ENCODE assay signal across 8 cellular contexts in genomic region chr6:33205172-33206026, GRCh38. TPM values are rescaled to one million over a fixed set of nuclear protein-coding genes. Genes with fewer than 3 reads are reported as not detected.
DNase-seq lines count a peak whose midpoint lies in the region; ATAC-seq and TF ChIP-seq lines count a peak whose summit lies in the region.

No MANE protein-coding gene starts in this region.

- H3K4me1 ChIP-seq in Peyer's patch, result peaks cover 0 to 46% (median 23%) of the 10 kb centered on the region in 4 donors
- peaks cover 28 to 38% of the 10 kb centered on the region in 2 donors for H3K4me1 ChIP-seq in naive thymus-derived CD4-positive, alpha-beta T cell (ENCODE audit: control insufficient read depth in 2 of 2, insufficient read depth in 2 of 2, low read length in 2 of 2)

- peaks cover 0 to 1% (median 0%) of the 10 kb centered on the region in 11 donors for H3K9me3 Mint-ChIP-seq in naive thymus-derived CD4-positive, alpha-beta T cell

- peak; percentile 57 for DNase-seq in NCI-H748 (lab: John Stamatoyannopoulos, UW; ENCODE audit: unreplicated experiment)
- no peak for DNase-seq in NCI-H748 treated with DMSO at 0.1 percent for 48 hours (lab: John Stamatoyannopoulos, UW)
- no peak for DNase-seq in Peyer's patch
- DNase-seq in choroid plexus epithelial cell (ENCODE audit: low read depth), result peak; percentile 64
- peak in 1 of 9 donors; percentile 55 for DNase-seq in naive thymus-derived CD4-positive, alpha-beta T cell
- DNase-seq in NCI-H1436 treated with DMSO at 0.1 percent for 48 hours (lab: John Stamatoyannopoulos, UW), result no peak
- DNase-seq in retina, result no peak

- TF ChIP-seq CTCF in Peyer's patch (IDR thresholded peaks at IDR 0.05) (no peak), choroid plexus epithelial cell (conservative IDR thresholded peaks at IDR 0.05; ENCODE audit: low read depth, low read length) (no peak)

- POLR2A ChIA-PET in naive thymus-derived CD4-positive, alpha-beta T cell (lab: Charles Lee), result interaction anchor here (0.8 to 2.4 kb wide), 5 partner anchors 44 to 1541 kb away, joined by 3 to 14 read pairs (median 3); partner anchors contain the start of genes GPANK1, RGL2 and ZBTB22

- peaks cover 7 to 37% (median 19%) of the 10 kb centered on the region in 5 donors for H3K36me3 Mint-ChIP-seq in naive thymus-derived CD4-positive, alpha-beta T cell

- no peaks in the 10 kb centered on the region for H3K27me3 ChIP-seq in Peyer's patch
- H3K27me3 ChIP-seq in naive thymus-derived CD4-positive, alpha-beta T cell (ENCODE audit: control insufficient read depth in 2 of 2, insufficient read depth in 2 of 2, low read length in 2 of 2), result no peaks in the 10 kb centered on the region

- peak overlapping the region; percentile 72 to 84 (median 77) for H3K27ac ChIP-seq in Peyer's patch
- peak overlapping the region; percentile 89 for H3K27ac ChIP-seq in naive thymus-derived CD4-positive, alpha-beta T cell (ENCODE audit: low read depth, low read length)

- H3K4me3 ChIP-seq in Peyer's patch, result peak overlapping the region; percentile 74 to 84 (median 83)
- peak overlapping the region; percentile 78 for H3K4me3 ChIP-seq in choroid plexus epithelial cell (ENCODE audit: low read depth, low read length)
- H3K4me3 ChIP-seq in naive thymus-derived CD4-positive, alpha-beta T cell (ENCODE audit: low read length), result peak overlapping the region; percentile 89

- H3K36me3 ChIP-seq in Peyer's patch, result peaks cover 0 to 26% (median 0%) of the 10 kb centered on the region in 3 donors
- peaks cover 0 to 41% (median 10%) of the 10 kb centered on the region in 3 experiments for H3K36me3 ChIP-seq in naive thymus-derived CD4-positive, alpha-beta T cell (ENCODE audit: control insufficient read depth in 2 of 3, insufficient read depth in 3 of 3, low read length in 3 of 3)

- CTCF ChIA-PET in naive thymus-derived CD4-positive, alpha-beta T cell (lab: Charles Lee), result interaction anchor here (0.7 to 1.1 kb wide), 3 partner anchors 9 to 35 kb away, joined by 3 to 4 read pairs (median 3); no protein-coding TSS in a partner anchor

- TF ChIP-seq POLR2A in Peyer's patch (IDR thresholded peaks at IDR 0.05), result no peak

- H3K4me3 Mint-ChIP-seq in naive thymus-derived CD4-positive, alpha-beta T cell, result peak overlapping the region; percentile 78 to 100 (median 95)

- no peak for ATAC-seq in naive thymus-derived CD4-positive, alpha-beta T cell
- no peak for ATAC-seq in HG03432 (IDR thresholded peaks at IDR 0.05; ENCODE audit: unreplicated experiment)

- intact Hi-C loops in naive thymus-derived CD4-positive, alpha-beta T cell (cut with micrococcal nuclease), result loop anchor here (2.0 to 10.0 kb wide), 4 partner anchors 213 to 2001 kb away; partner anchors contain the start of genes C6orf47 (in 1 of the 2), CLIC1 (in 1 of the 2), CSNK2B (in 1 of the 2) and CUTA (in 1 of the 2)

- H3K27ac Mint-ChIP-seq in naive thymus-derived CD4-positive, alpha-beta T cell, result peak overlapping the region; percentile 57 to 95 (median 92)

- no peaks in the 10 kb centered on the region for H3K9me3 ChIP-seq in Peyer's patch
- H3K9me3 ChIP-seq in naive thymus-derived CD4-positive, alpha-beta T cell (ENCODE audit: control insufficient read depth in 2 of 3, low read length in 3 of 3), result no peaks in the 10 kb centered on the region

- peaks cover 48 to 71% (median 67%) of the 10 kb centered on the region in 7 donors for H3K4me1 Mint-ChIP-seq in naive thymus-derived CD4-positive, alpha-beta T cell

- no peaks in the 10 kb centered on the region for H3K27me3 Mint-ChIP-seq in naive thymus-derived CD4-positive, alpha-beta T cell

RNA-seq across cellular contexts. Expression of gene HSD17B8, which starts 0.9 kb away (rescaled TPM):
- total RNA-seq in Peyer's patch, result 10 to 100 TPM; 26.4 to 58.0 (median 44.0) TPM
- total RNA-seq in naive thymus-derived CD4-positive, alpha-beta T cell, result 10 to 100 TPM in 4 of 5 experiments, 1 to 10 TPM in 1; 9.7 to 19.5 (median 10.7) TPM
- 10 to 100 TPM; 62.6 to 67.0 TPM for polyA plus RNA-seq in naive thymus-derived CD4-positive, alpha-beta T cell

RNA-seq across cellular contexts. Expression of gene RING1, which starts 2.9 kb away (rescaled TPM):
- total RNA-seq in Peyer's patch, result 10 to 100 TPM; 18.2 to 38.0 (median 20.7) TPM
- total RNA-seq in naive thymus-derived CD4-positive, alpha-beta T cell, result 10 to 100 TPM; 36.2 to 47.2 (median 44.5) TPM
- polyA plus RNA-seq in naive thymus-derived CD4-positive, alpha-beta T cell, result 10 to 100 TPM in 1 of 2 donors, 1 to 10 TPM in 1; 9.5 to 10.4 TPM

RNA-seq across cellular contexts. Expression of gene SLC39A7, which starts 4.7 kb away (rescaled TPM):
- total RNA-seq in Peyer's patch, result 10 to 100 TPM; 33.8 to 99.0 (median 55.0) TPM
- total RNA-seq in naive thymus-derived CD4-positive, alpha-beta T cell, result 10 to 100 TPM; 19.1 to 51.9 (median 27.9) TPM
- polyA plus RNA-seq in naive thymus-derived CD4-positive, alpha-beta T cell, result 10 to 100 TPM; 23.3 to 24.8 TPM

RNA-seq across cellular contexts. Expression of gene RXRB, which starts 4.9 kb away (rescaled TPM):
- total RNA-seq in Peyer's patch, result 10 to 100 TPM; 23.1 to 56.7 (median 36.6) TPM
- total RNA-seq in naive thymus-derived CD4-positive, alpha-beta T cell, result 100 to 1,000 TPM in 1 of 5 experiments, 10 to 100 TPM in 4; 50.3 to 103 (median 76.2) TPM
- polyA plus RNA-seq in naive thymus-derived CD4-positive, alpha-beta T cell, result 1 to 10 TPM; 7.6 to 9.4 TPM

RNA-seq across cellular contexts. Expression of gene COL11A2, which starts 13.1 kb away (rescaled TPM):
- total RNA-seq in Peyer's patch, result 1 to 10 TPM in 1 of 4 donors, under 1 TPM in 2, not detected in 1; 0.18 to 2.5 (median 0.54) TPM
- 1 to 10 TPM in 3 of 5 experiments, under 1 TPM in 2; 0.51 to 3.5 (median 2.5) TPM for total RNA-seq in naive thymus-derived CD4-positive, alpha-beta T cell
- under 1 TPM in 1 of 2 donors, not detected in 1; 0.26 TPM for polyA plus RNA-seq in naive thymus-derived CD4-positive, alpha-beta T cell

Comparison
In these comparisons a context has a peak if more than half of its experiments do, and no peak if none do; other contexts are left out.
1. DNase-seq: peak in NCI-H748 (single experiment) and choroid plexus epithelial cell (single experiment); none in NCI-H748 treated with DMSO at 0.1 percent for 48 hours (single experiment), Peyer's patch (0 of 3), NCI-H1436 treated with DMSO at 0.1 percent for 48 hours (single experiment) and retina (single experiment).
2. Peak in every context shown above with its lines, with median percentiles within 50 percentile points of each other: H3K4me3 ChIP-seq.